17 cellular contexts compared by ENCODE assay signal in genomic region chr12:12871587-12872138, GRCh38. TPM values are rescaled to one million over a fixed set of nuclear protein-coding genes. Genes with fewer than 3 reads are reported as not detected.
DNase-seq lines count a peak whose midpoint lies in the region; ATAC-seq and TF ChIP-seq lines count a peak whose summit lies in the region.
"Had no signal": no experiment of that assay in that cellular context is flagged by ENCODE, and none has a peak within 500 bp of the region (broad histone marks: within the 10 kb centered on the region; RNA-seq: fewer than 3 reads in every experiment).

No MANE protein-coding gene starts in this region.

- CTCF ChIA-PET in Caco-2 (lab: Charles Lee) = interaction anchor here (1.0 to 1.9 kb wide), 4 partner anchors 20 to 340 kb away, joined by 3 to 21 read pairs (median 10); partner anchors contain the start of gene GPRC5A

- H3K36me3 ChIP-seq in Caco-2 (ENCODE audit: control insufficient read depth, insufficient read depth, low read length) (no peaks in the 10 kb centered on the region), hepatocyte (replicated peaks; ENCODE audit: insufficient read depth, low read depth) (no peaks in the 10 kb centered on the region), skeletal muscle satellite cell (ENCODE audit: insufficient read depth, low read length) (no peaks in the 10 kb centered on the region)
- H3K36me3 ChIP-seq: prostate gland, SJCRH30 had no signal

- H3K27ac Mint-ChIP-seq in Caco-2 (ENCODE audit: unreplicated experiment) = peak overlapping the region; percentile 97
- H3K27ac Mint-ChIP-seq: stimulated activated memory B cell treated with anti-CD40 and anti-IgM and Interleukin-4, amounts not matched to agents 10 μg/mL and 1 μg/mL and 100 μg/mL, for 72 hours had no signal

- H3K27me3 ChIP-seq in Caco-2 (replicated peaks; ENCODE audit: control insufficient read depth, insufficient read depth, low read length) (no peaks in the 10 kb centered on the region), hepatocyte (no peaks in the 10 kb centered on the region), skeletal muscle satellite cell (ENCODE audit: control insufficient read depth, insufficient read depth, low read length) (no peaks in the 10 kb centered on the region)
- H3K27me3 ChIP-seq: SJCRH30 had no signal

- TSS peak; percentile 94 for BruUV-seq in Caco-2 (replicated peaks; lab: Mats Ljungman, UMichigan)

- H4K20me1 ChIP-seq in hepatocyte (ENCODE audit: insufficient read depth, poor library complexity, severe bottlenecking) = no peaks in the 10 kb centered on the region

- peak overlapping the region; percentile 70 for H3K9ac ChIP-seq in skeletal muscle satellite cell (ENCODE audit: low read depth, low read length)

- intact Hi-C loops in Caco-2 (cut with micrococcal nuclease; ENCODE audit: unreplicated experiment) = loop anchor here (1.0 kb wide), 6 partner anchors 12 to 58 kb away; partner anchors contain the start of gene DDX47

- POLR2A ChIA-PET in Caco-2 (lab: Charles Lee) = interaction anchor here (0.5 to 2.2 kb wide), 9 partner anchors 11 to 497 kb away, joined by 3 to 31 read pairs (median 5); partner anchors contain the start of gene GPRC5A

- peaks cover 64% of the 10 kb centered on the region for H3K4me1 ChIP-seq in Caco-2
- peaks cover 6% of the 10 kb centered on the region for H3K4me1 ChIP-seq in hepatocyte (ENCODE audit: insufficient read depth)
- peaks cover 48% of the 10 kb centered on the region for H3K4me1 ChIP-seq in skeletal muscle satellite cell (ENCODE audit: control insufficient read depth, insufficient read depth, low read length)

- H3K4me3 Mint-ChIP-seq in Caco-2 (ENCODE audit: unreplicated experiment) = peak overlapping the region; percentile 60
- H3K4me3 Mint-ChIP-seq: central memory CD8-positive, alpha-beta T cell; naive thymus-derived CD8-positive, alpha-beta T cell; stimulated activated memory B cell treated with anti-CD40 and anti-IgM and Interleukin-4, amounts not matched to agents 10 μg/mL and 1 μg/mL and 100 μg/mL, for 72 hours had no signal

- H3K4me3 ChIP-seq in Caco-2 (ENCODE audit: low read depth, low read length) = no peak overlapping the region
- H3K4me3 ChIP-seq in hepatocyte = no peak overlapping the region
- H3K4me3 ChIP-seq in skeletal muscle satellite cell (ENCODE audit: low read length) = no peak overlapping the region
- H3K4me3 ChIP-seq: prostate gland, SJCRH30 had no signal

- no peaks in the 10 kb centered on the region for H3K9me2 ChIP-seq in hepatocyte (replicated peaks; ENCODE audit: insufficient read depth)

- H3K4me2 ChIP-seq in hepatocyte (no peak overlapping the region), skeletal muscle satellite cell (ENCODE audit: low read length) (peak overlapping the region; percentile 19)

- no peaks in the 10 kb centered on the region for H3K9me3 Mint-ChIP-seq in Caco-2 (ENCODE audit: unreplicated experiment)
- H3K9me3 Mint-ChIP-seq: central memory CD8-positive, alpha-beta T cell; naive thymus-derived CD8-positive, alpha-beta T cell; stimulated activated memory B cell treated with anti-CD40 and anti-IgM and Interleukin-4, amounts not matched to agents 10 μg/mL and 1 μg/mL and 100 μg/mL, for 72 hours had no signal

- H3K36me3 Mint-ChIP-seq in Caco-2 (ENCODE audit: insufficient read depth, unreplicated experiment) = peaks cover 19% of the 10 kb centered on the region

- H3K9me3 ChIP-seq in Caco-2 = no peaks in the 10 kb centered on the region
- H3K9me3 ChIP-seq in hepatocyte (ENCODE audit: low read depth) = no peaks in the 10 kb centered on the region
- no peaks in the 10 kb centered on the region for H3K9me3 ChIP-seq in skeletal muscle satellite cell (replicated peaks; ENCODE audit: low read length)
- H3K9me3 ChIP-seq: prostate gland, SJCRH30 had no signal

- no peak for DNase-seq in Caco-2
- DNase-seq in hepatocyte (ENCODE audit: low spot score) = no peak
- DNase-seq in cerebellum (ENCODE audit: low spot score) = no peak
- DNase-seq: activated CD4-positive, alpha-beta T cell treated with anti-CD3 and anti-CD28 coated beads for 1 hour; foreskin melanocyte; naive thymus-derived CD8-positive, alpha-beta T cell; NCI-H524 treated with DMSO at 0.1 percent for 48 hours; SJCRH30; stimulated activated CD4-positive, alpha-beta T cell treated with anti-CD3 and anti-CD28 coated beads, Interleukin-12 subunit alpha, Interleukin-12 subunit beta, amount 100 ng/mL, for 4 hours had no signal

- H3K79me2 ChIP-seq in hepatocyte = no peaks in the 10 kb centered on the region

- no peak for TF ChIP-seq CTCF in Caco-2 (IDR thresholded peaks at IDR 0.05; ENCODE audit: insufficient read depth in 1 of 2, low read depth in 1 of 2, low read length in 1 of 2, severe bottlenecking in 1 of 2, unreplicated experiment in 1 of 2)
- no peak for TF ChIP-seq CTCF in VCaP (conservative IDR thresholded peaks at IDR 0.05)
- no peak for TF ChIP-seq CTCF in hepatocyte (IDR thresholded peaks at IDR 0.05; ENCODE audit: poor library complexity)

- 74% methylated on average over 6 of the region's 6 CpGs for WGBS in hepatocyte (ENCODE audit: low lambda C conversion rate, missing lambda C conversion rate)

- no peaks in the 10 kb centered on the region for H3K27me3 Mint-ChIP-seq in Caco-2 (ENCODE audit: insufficient read depth, unreplicated experiment)
- H3K27me3 Mint-ChIP-seq: central memory CD8-positive, alpha-beta T cell; naive thymus-derived CD8-positive, alpha-beta T cell; stimulated activated memory B cell treated with anti-CD40 and anti-IgM and Interleukin-4, amounts not matched to agents 10 μg/mL and 1 μg/mL and 100 μg/mL, for 72 hours had no signal

- H2AFZ ChIP-seq in hepatocyte = no peak overlapping the region

- H3K4me1 Mint-ChIP-seq in Caco-2 (ENCODE audit: low read depth, unreplicated experiment) = peaks cover 70% of the 10 kb centered on the region
- H3K4me1 Mint-ChIP-seq: central memory CD8-positive, alpha-beta T cell; stimulated activated memory B cell treated with anti-CD40 and anti-IgM and Interleukin-4, amounts not matched to agents 10 μg/mL and 1 μg/mL and 100 μg/mL, for 72 hours had no signal

- ATAC-seq in HG03280 (IDR thresholded peaks at IDR 0.05; ENCODE audit: unreplicated experiment) (no peak), HG02798 (IDR thresholded peaks at IDR 0.05; ENCODE audit: poor library complexity, unreplicated experiment) (no peak), GM21381 (IDR thresholded peaks at IDR 0.05; ENCODE audit: unreplicated experiment) (no peak)
- ATAC-seq: naive thymus-derived CD8-positive, alpha-beta T cell; stimulated activated memory B cell treated with anti-CD40 and anti-IgM and Interleukin-4, amounts not matched to agents 10 μg/mL and 1 μg/mL and 100 μg/mL, for 72 hours had no signal

- H3K27ac ChIP-seq in VCaP = peak overlapping the region; percentile 69
- H3K27ac ChIP-seq in hepatocyte = peak overlapping the region; percentile 98
- H3K27ac ChIP-seq: SJCRH30 had no signal

RNA-seq across cellular contexts. Expression of gene GPRC5A, which starts 19.7 kb away (rescaled TPM):
- 73.9 and 99.7 TPM in 2 replicates for total RNA-seq in Caco-2 (2022)
- 49.8 and 60.2 TPM in 2 replicates for total RNA-seq in hepatocyte
- polyA plus RNA-seq in hepatocyte = 80.4 and 97.0 TPM in 2 replicates
- 11.4 and 12.7 TPM in 2 replicates for total RNA-seq in skeletal muscle satellite cell (2012; rRNA removed)
- 0.36 TPM for total RNA-seq in cerebellum
- total RNA-seq: naive thymus-derived CD8-positive, alpha-beta T cell had no signal
- polyA plus RNA-seq: naive thymus-derived CD8-positive, alpha-beta T cell had no signal

RNA-seq across cellular contexts. Expression of gene DDX47, which starts 58.5 kb away (rescaled TPM):
- total RNA-seq in Caco-2 (2022) = 121 and 138 TPM in 2 replicates
- 69.4 and 74.4 TPM in 2 replicates for total RNA-seq in hepatocyte
- polyA plus RNA-seq in hepatocyte = 51.6 and 56.2 TPM in 2 replicates
- total RNA-seq in skeletal muscle satellite cell (2012; rRNA removed) = 72.8 and 86.7 TPM in 2 replicates
- total RNA-seq in cerebellum = 47.8 TPM

Comparison
In these comparisons a context has a peak if more than half of its experiments do, and no peak if none do; other contexts are left out.
1. RNA of gene GPRC5A, which starts 19.7 kb away (total RNA-seq): 73.9 to 99.7 TPM in Caco-2 and 49.8 to 60.2 TPM in hepatocyte; 0.36 TPM in cerebellum (single experiment); every median in the first group is over 10 times any median in the second.